In genomic region chr1:155063550-155064108, GRCh38 we compare ENCODE assay signal across 1 cellular context.
TF ChIP-seq lines count a peak whose summit lies in the region.

A gene with protein sequence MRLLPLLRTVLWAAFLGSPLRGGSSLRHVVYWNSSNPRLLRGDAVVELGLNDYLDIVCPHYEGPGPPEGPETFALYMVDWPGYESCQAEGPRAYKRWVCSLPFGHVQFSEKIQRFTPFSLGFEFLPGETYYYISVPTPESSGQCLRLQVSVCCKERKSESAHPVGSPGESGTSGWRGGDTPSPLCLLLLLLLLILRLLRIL (plus strand): TSS chr1:155063740. CDS start chr1:155063824, 84 bp downstream.

TF ChIP-seq in HepG2, 621 proteins besides CTCF, POLR2A, EP300 and RAD21 (continued from another document and continues in another):
- TF ChIP-seq, protein P1, sequence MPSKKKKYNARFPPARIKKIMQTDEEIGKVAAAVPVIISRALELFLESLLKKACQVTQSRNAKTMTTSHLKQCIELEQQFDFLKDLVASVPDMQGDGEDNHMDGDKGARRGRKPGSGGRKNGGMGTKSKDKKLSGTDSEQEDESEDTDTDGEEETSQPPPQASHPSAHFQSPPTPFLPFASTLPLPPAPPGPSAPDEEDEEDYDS (CRISPR knock-in tag; IDR thresholded peaks at IDR 0.05): peak; percentile 85
- TF ChIP-seq ZNF678 (CRISPR knock-in tag; IDR thresholded peaks at IDR 0.05): no peak
- peak; percentile 53; the same call in 1 of the 2 replicates for TF ChIP-seq MXD1 (CRISPR knock-in tag; IDR thresholded peaks at IDR 0.05)
- no peak for TF ChIP-seq ZFP90 (CRISPR knock-in tag; IDR thresholded peaks at IDR 0.05; ENCODE audit: borderline replicate concordance)
- TF ChIP-seq RFX3 (CRISPR knock-in tag; IDR thresholded peaks at IDR 0.05): no peak
- TF ChIP-seq MBD4 (IDR thresholded peaks at IDR 0.05; ENCODE audit: borderline replicate concordance, low read length): no peak
- TF ChIP-seq MTF1 (CRISPR knock-in tag; IDR thresholded peaks at IDR 0.05): no peak
- TF ChIP-seq ZNF746 (CRISPR knock-in tag; IDR thresholded peaks at IDR 0.05): 0 out of 2 replicates have a peak, but pooled peaks have one; percentile 45
- TF ChIP-seq ZNF747 (CRISPR knock-in tag; IDR thresholded peaks at IDR 0.05; ENCODE audit: borderline replicate concordance): 0 out of 2 replicates have a peak, but pooled peaks have one; percentile 30
- TF ChIP-seq SPEN (CRISPR knock-in tag; IDR thresholded peaks at IDR 0.05; ENCODE audit: low read depth): peak; percentile 53; the same call in 1 of the 2 replicates
- TF ChIP-seq FUBP1 (CRISPR knock-in tag; IDR thresholded peaks at IDR 0.05; ENCODE audit: borderline replicate concordance): no peak
- TF ChIP-seq ZFY (CRISPR knock-in tag; IDR thresholded peaks at IDR 0.05): peak; percentile 74
- 0 out of 2 replicates have a peak, but pooled peaks have one; percentile 68 for TF ChIP-seq SMAD1 (CRISPR knock-in tag; IDR thresholded peaks at IDR 0.05; ENCODE audit: borderline replicate concordance, low read depth)
- peak; percentile 43; the same call in 1 of the 2 replicates for TF ChIP-seq GATAD1 (CRISPR knock-in tag; IDR thresholded peaks at IDR 0.05)
- no peak for TF ChIP-seq HMG20A (CRISPR knock-in tag; IDR thresholded peaks at IDR 0.05; ENCODE audit: borderline replicate concordance)
- 0 out of 2 replicates have a peak, but pooled peaks have one; percentile 21 for TF ChIP-seq HNF1B (CRISPR knock-in tag; IDR thresholded peaks at IDR 0.05)
- TF ChIP-seq, protein P2, sequence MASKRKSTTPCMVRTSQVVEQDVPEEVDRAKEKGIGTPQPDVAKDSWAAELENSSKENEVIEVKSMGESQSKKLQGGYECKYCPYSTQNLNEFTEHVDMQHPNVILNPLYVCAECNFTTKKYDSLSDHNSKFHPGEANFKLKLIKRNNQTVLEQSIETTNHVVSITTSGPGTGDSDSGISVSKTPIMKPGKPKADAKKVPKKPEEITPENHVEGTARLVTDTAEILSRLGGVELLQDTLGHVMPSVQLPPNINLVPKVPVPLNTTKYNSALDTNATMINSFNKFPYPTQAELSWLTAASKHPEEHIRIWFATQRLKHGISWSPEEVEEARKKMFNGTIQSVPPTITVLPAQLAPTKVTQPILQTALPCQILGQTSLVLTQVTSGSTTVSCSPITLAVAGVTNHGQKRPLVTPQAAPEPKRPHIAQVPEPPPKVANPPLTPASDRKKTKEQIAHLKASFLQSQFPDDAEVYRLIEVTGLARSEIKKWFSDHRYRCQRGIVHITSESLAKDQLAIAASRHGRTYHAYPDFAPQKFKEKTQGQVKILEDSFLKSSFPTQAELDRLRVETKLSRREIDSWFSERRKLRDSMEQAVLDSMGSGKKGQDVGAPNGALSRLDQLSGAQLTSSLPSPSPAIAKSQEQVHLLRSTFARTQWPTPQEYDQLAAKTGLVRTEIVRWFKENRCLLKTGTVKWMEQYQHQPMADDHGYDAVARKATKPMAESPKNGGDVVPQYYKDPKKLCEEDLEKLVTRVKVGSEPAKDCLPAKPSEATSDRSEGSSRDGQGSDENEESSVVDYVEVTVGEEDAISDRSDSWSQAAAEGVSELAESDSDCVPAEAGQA (IDR thresholded peaks at IDR 0.05; ENCODE audit: low read depth): 0 out of 2 replicates have a peak, but pooled peaks have one; percentile 44
- TF ChIP-seq, protein P2 (CRISPR knock-in tag; IDR thresholded peaks at IDR 0.05; ENCODE audit: borderline replicate concordance): no peak
- TF ChIP-seq, protein P3, sequence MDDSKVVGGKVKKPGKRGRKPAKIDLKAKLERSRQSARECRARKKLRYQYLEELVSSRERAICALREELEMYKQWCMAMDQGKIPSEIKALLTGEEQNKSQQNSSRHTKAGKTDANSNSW (CRISPR knock-in tag; IDR thresholded peaks at IDR 0.05; ENCODE audit: borderline replicate concordance): no peak
- 0 out of 2 replicates have a peak, but pooled peaks have one; percentile 9 for TF ChIP-seq RARA (CRISPR knock-in tag; IDR thresholded peaks at IDR 0.05)
- TF ChIP-seq, protein P4, sequence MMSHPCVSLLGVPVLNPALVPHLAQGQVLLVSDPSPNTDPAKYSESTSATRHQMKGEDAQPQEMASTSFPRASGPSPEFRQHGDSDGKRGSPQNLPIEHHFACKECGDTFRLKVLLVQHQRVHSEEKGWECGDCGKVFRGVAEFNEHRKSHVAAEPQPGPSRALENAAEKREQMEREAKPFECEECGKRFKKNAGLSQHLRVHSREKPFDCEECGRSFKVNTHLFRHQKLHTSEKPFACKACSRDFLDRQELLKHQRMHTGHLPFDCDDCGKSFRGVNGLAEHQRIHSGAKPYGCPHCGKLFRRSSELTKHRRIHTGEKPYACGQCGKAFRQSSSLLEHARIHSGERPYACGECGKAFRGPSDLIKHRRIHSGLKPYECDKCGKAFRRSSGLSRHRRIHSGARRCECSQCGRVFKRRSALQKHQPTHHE (CRISPR knock-in tag; IDR thresholded peaks at IDR 0.05; ENCODE audit: borderline replicate concordance): no peak
- TF ChIP-seq ZNF772 (CRISPR knock-in tag; IDR thresholded peaks at IDR 0.05): no peak
- TF ChIP-seq ZNF780A (CRISPR knock-in tag; IDR thresholded peaks at IDR 0.05): no peak; the same call in 1 of the 2 replicates
- TF ChIP-seq ARID2 (CRISPR knock-in tag; IDR thresholded peaks at IDR 0.05; ENCODE audit: borderline replicate concordance): peak; percentile 56; the same call in 1 of the 2 replicates
- no peak for TF ChIP-seq NR0B2 (CRISPR knock-in tag; IDR thresholded peaks at IDR 0.05)
- TF ChIP-seq ELF4 (CRISPR knock-in tag; IDR thresholded peaks at IDR 0.05; ENCODE audit: borderline replicate concordance): no peak
- no peak for TF ChIP-seq TBX2 (CRISPR knock-in tag; IDR thresholded peaks at IDR 0.05; ENCODE audit: borderline replicate concordance)
- TF ChIP-seq AFF4 (CRISPR knock-in tag; IDR thresholded peaks at IDR 0.05): no peak
- TF ChIP-seq SP2 (CRISPR knock-in tag; IDR thresholded peaks at IDR 0.05): peak; percentile 61
- TF ChIP-seq, protein P5, sequence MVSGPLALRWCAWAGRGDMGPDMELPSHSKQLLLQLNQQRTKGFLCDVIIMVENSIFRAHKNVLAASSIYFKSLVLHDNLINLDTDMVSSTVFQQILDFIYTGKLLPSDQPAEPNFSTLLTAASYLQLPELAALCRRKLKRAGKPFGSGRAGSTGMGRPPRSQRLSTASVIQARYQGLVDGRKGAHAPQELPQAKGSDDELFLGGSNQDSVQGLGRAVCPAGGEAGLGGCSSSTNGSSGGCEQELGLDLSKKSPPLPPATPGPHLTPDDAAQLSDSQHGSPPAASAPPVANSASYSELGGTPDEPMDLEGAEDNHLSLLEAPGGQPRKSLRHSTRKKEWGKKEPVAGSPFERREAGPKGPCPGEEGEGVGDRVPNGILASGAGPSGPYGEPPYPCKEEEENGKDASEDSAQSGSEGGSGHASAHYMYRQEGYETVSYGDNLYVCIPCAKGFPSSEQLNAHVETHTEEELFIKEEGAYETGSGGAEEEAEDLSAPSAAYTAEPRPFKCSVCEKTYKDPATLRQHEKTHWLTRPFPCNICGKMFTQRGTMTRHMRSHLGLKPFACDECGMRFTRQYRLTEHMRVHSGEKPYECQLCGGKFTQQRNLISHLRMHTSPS (CRISPR knock-in tag; IDR thresholded peaks at IDR 0.05; ENCODE audit: low read depth): no peak; the same call in 1 of the 2 replicates
- TF ChIP-seq, protein P6, sequence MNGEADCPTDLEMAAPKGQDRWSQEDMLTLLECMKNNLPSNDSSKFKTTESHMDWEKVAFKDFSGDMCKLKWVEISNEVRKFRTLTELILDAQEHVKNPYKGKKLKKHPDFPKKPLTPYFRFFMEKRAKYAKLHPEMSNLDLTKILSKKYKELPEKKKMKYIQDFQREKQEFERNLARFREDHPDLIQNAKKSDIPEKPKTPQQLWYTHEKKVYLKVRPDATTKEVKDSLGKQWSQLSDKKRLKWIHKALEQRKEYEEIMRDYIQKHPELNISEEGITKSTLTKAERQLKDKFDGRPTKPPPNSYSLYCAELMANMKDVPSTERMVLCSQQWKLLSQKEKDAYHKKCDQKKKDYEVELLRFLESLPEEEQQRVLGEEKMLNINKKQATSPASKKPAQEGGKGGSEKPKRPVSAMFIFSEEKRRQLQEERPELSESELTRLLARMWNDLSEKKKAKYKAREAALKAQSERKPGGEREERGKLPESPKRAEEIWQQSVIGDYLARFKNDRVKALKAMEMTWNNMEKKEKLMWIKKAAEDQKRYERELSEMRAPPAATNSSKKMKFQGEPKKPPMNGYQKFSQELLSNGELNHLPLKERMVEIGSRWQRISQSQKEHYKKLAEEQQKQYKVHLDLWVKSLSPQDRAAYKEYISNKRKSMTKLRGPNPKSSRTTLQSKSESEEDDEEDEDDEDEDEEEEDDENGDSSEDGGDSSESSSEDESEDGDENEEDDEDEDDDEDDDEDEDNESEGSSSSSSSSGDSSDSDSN (CRISPR knock-in tag; IDR thresholded peaks at IDR 0.05): peak; percentile 40
- TF ChIP-seq TAF1 (CRISPR knock-in tag; IDR thresholded peaks at IDR 0.05): peak; percentile 89
- 0 out of 2 replicates have a peak, but pooled peaks have one; percentile 65 for TF ChIP-seq ZBTB42 (CRISPR knock-in tag; IDR thresholded peaks at IDR 0.05)
- no peak; the same call in 1 of the 2 replicates for TF ChIP-seq KDM3A (CRISPR knock-in tag; IDR thresholded peaks at IDR 0.05; ENCODE audit: low read depth)
